1 cellular context compared by ENCODE assay signal in genomic region chr7:80654887-80655340, GRCh38.
A peak's percentile ranks its signal among the peaks of the same experiment; 100 is the strongest.
TF ChIP-seq lines count a peak whose summit lies in the region.

No MANE protein-coding gene starts in this region.

TF ChIP-seq in HepG2, 621 proteins besides CTCF, POLR2A, EP300 and RAD21 (continued from another document):
- TF ChIP-seq SCMH1 (CRISPR knock-in tag; IDR thresholded peaks at IDR 0.05; ENCODE audit: borderline replicate concordance): no peak
- TF ChIP-seq ZNF30 (CRISPR knock-in tag; IDR thresholded peaks at IDR 0.05): no peak
- TF ChIP-seq SOX5 (CRISPR knock-in tag; IDR thresholded peaks at IDR 0.05; ENCODE audit: borderline replicate concordance): 0 out of 2 replicates have a peak, but pooled peaks have one; percentile 29
- no peak for TF ChIP-seq FOXC1 (CRISPR knock-in tag; IDR thresholded peaks at IDR 0.05; ENCODE audit: borderline replicate concordance)
- no peak for TF ChIP-seq HOXA5 (CRISPR knock-in tag; IDR thresholded peaks at IDR 0.05)
- peak; percentile 47; the same call in 1 of the 2 replicates for TF ChIP-seq ZMYM4 (CRISPR knock-in tag; IDR thresholded peaks at IDR 0.05)
TF ChIP-seq in HepG2: peak in this region for 6.
